Comparison of ENCODE assay signal across 28 cellular contexts in genomic region chr2:96661324-96661723, GRCh38. TPM values are rescaled to one million over a fixed set of nuclear protein-coding genes. Genes with fewer than 3 reads are reported as not detected.
"Had no signal": no experiment of that assay in that cellular context is flagged by ENCODE, and none has a peak within 500 bp of the region (broad histone marks: within the 10 kb centered on the region; RNA-seq: fewer than 3 reads in every experiment).

No MANE protein-coding gene starts in this region.

- H3K4me3 ChIP-seq: gastrocnemius medialis, lung, pancreas, sigmoid colon, suprapubic skin, transverse colon, upper lobe of right lung, uterus had no signal

- H3K36me3 Mint-ChIP-seq: memory B cell had no signal

- H3K4me1 Mint-ChIP-seq: central memory CD8-positive, alpha-beta T cell; memory B cell; nephron; stimulated activated naive CD8-positive, alpha-beta T cell treated with anti-CD3 and anti-CD28 coated beads, Interleukin-15, amount 100 ng/mL, for 72 hours had no signal

- H3K27me3 ChIP-seq: gastrocnemius medialis, pancreas, sigmoid colon, suprapubic skin, transverse colon, upper lobe of right lung, uterus had no signal

- DNase-seq: cortex of kidney; effector CD4-positive, alpha-beta T cell; foreskin fibroblast; head of caudate nucleus; kidney; occipital lobe; pancreas; sigmoid colon; stimulated activated CD4-positive, alpha-beta T cell treated with anti-CD3 and anti-CD28 coated beads, Interleukin-2, amount 100 ng/mL, for 48 hours; stimulated activated CD8-positive, alpha-beta memory T cell treated with anti-CD3 and anti-CD28 coated beads, Interleukin-4, amount 100 ng/mL, for 48 hours; stimulated activated naive CD4-positive, alpha-beta T cell; stimulated activated naive CD8-positive, alpha-beta T cell treated with anti-CD3 and anti-CD28 coated beads, Interleukin-15, amount 100 ng/mL, for 72 hours; transverse colon; upper lobe of right lung; uterus had no signal

- H3K27me3 Mint-ChIP-seq: memory B cell, progenitor cell of endocrine pancreas had no signal

- H3K9me3 Mint-ChIP-seq: central memory CD8-positive, alpha-beta T cell; memory B cell; stimulated activated naive CD8-positive, alpha-beta T cell treated with anti-CD3 and anti-CD28 coated beads, Interleukin-15, amount 100 ng/mL, for 72 hours had no signal

- H3K36me3 ChIP-seq: gastrocnemius medialis, pancreas, sigmoid colon, suprapubic skin, transverse colon, upper lobe of right lung, uterus had no signal

- H3K4me1 ChIP-seq: suprapubic skin, transverse colon, uterus had no signal

- ATAC-seq: esophagus mucosa; gastrocnemius medialis; left lobe of liver; pancreas; stimulated activated naive CD8-positive, alpha-beta T cell treated with anti-CD3 and anti-CD28 coated beads, Interleukin-15, amount 100 ng/mL, for 72 hours; upper lobe of right lung had no signal

- H3K27ac ChIP-seq: epithelial cell of prostate, gastrocnemius medialis, sigmoid colon, suprapubic skin, transverse colon, upper lobe of right lung, uterus had no signal

- H3K9me3 ChIP-seq: gastrocnemius medialis, pancreas, suprapubic skin, transverse colon, upper lobe of right lung, uterus had no signal

- H3K27ac Mint-ChIP-seq: memory B cell; nephron; progenitor cell of endocrine pancreas; stimulated activated naive CD8-positive, alpha-beta T cell treated with anti-CD3 and anti-CD28 coated beads, Interleukin-15, amount 100 ng/mL, for 72 hours had no signal

- H3K4me3 Mint-ChIP-seq: central memory CD8-positive, alpha-beta T cell; memory B cell; nephron; stimulated activated naive CD8-positive, alpha-beta T cell treated with anti-CD3 and anti-CD28 coated beads, Interleukin-15, amount 100 ng/mL, for 72 hours had no signal

- FAIRE-seq: kidney, pancreas had no signal

RNA-seq across cellular contexts. Expression of gene FER1L5, which starts 18.8 kb away (rescaled TPM):
- total RNA-seq: dermis microvascular lymphatic vessel endothelial cell, gastrocnemius medialis, glomerular endothelial cell, mononuclear cell, suprapubic skin, transverse colon had no signal
